ENCODE assay signal across 1 cellular context in genomic region chr6:154510144-154510905, GRCh38.
A peak's percentile ranks its signal among the peaks of the same experiment; 100 is the strongest.
TF ChIP-seq lines count a peak whose summit lies in the region.

Gene CNKSR3, minus strand, starts transcription at chr6:154510685. Its CDS starts 571 bp downstream, at chr6:154510114.

TF ChIP-seq in K562, 482 proteins besides CTCF, POLR2A, EP300 and RAD21 (continues in another document):
- TF ChIP-seq ZBTB11 (CRISPR knock-in tag; IDR thresholded peaks at IDR 0.05) (0 out of 6 replicates have a peak, but pooled peaks of 1 of the 3 experiments have one; percentile 10), BCL6 (CRISPR knock-in tag; IDR thresholded peaks at IDR 0.05) (no peak), CBX2 (IDR thresholded peaks at IDR 0.05; ENCODE audit: insufficient read depth, low read length, poor library complexity, severe bottlenecking) (no peak), HDAC1 (IDR thresholded peaks at IDR 0.05) (peak in 1 of 2 experiments; percentile 84; a peak in 2 of 4 replicates), SP2 (IDR thresholded peaks at IDR 0.05; ENCODE audit: extremely low read depth, low read depth, low read length, poor library complexity, severe bottlenecking) (no peak), NR2C2 (CRISPR knock-in tag; IDR thresholded peaks at IDR 0.05) (peak; percentile 63; the same call in 1 of the 2 replicates), NR2C2 (tag; IDR thresholded peaks at IDR 0.05) (no peak), TAF1 (IDR thresholded peaks at IDR 0.05; ENCODE audit: control insufficient read depth, extremely low read depth, insufficient read depth, low read length, severe bottlenecking) (peak; percentile 90), FOXM1 (IDR thresholded peaks at IDR 0.05; ENCODE audit: low read depth) (no peak; the same call in 1 of the 2 replicates), FOXM1 (CRISPR knock-in tag; IDR thresholded peaks at IDR 0.05; ENCODE audit: low read depth) (0 out of 2 replicates have a peak, but pooled peaks have one; percentile 66), EHMT2 (IDR thresholded peaks at IDR 0.05) (no peak), LCOR (CRISPR knock-in tag; IDR thresholded peaks at IDR 0.05) (peak; percentile 47; the same call in 1 of the 2 replicates), GATAD2A (IDR thresholded peaks at IDR 0.05) (peak; percentile 62; the same call in 1 of the 2 replicates), HCFC1 (IDR thresholded peaks at IDR 0.05; ENCODE audit: low read depth, low read length) (0 out of 2 replicates have a peak, but pooled peaks have one; percentile 10), BHLHE40 (IDR thresholded peaks at IDR 0.05; ENCODE audit: low read length) (peak; percentile 89), TEAD1 (CRISPR knock-in tag; IDR thresholded peaks at IDR 0.05) (peak in 1 of 2 experiments; percentile 30; a peak in 1 of 4 replicates), SUPT5H (IDR thresholded peaks at IDR 0.05) (peak; percentile 61; the same call in 1 of the 2 replicates), CHD1 (IDR thresholded peaks at IDR 0.05; ENCODE audit: low read length) (peak; percentile 1), NCOR1 (IDR thresholded peaks at IDR 0.05) (0 out of 2 replicates have a peak, but pooled peaks have one; percentile 21), ZC3H8 (IDR thresholded peaks at IDR 0.05) (no peak), CREM (IDR thresholded peaks at IDR 0.05; ENCODE audit: low read depth) (peak; percentile 25; the same call in 1 of the 2 replicates), DACH1 (IDR thresholded peaks at IDR 0.05; ENCODE audit: partially characterized antibody) (peak; percentile 52), GTF2F1 (IDR thresholded peaks at IDR 0.05; ENCODE audit: low read depth, low read length) (0 out of 2 replicates have a peak, but pooled peaks have one; percentile 56), SMARCA4 (IDR thresholded peaks at IDR 0.05) (0 out of 2 replicates have a peak, but pooled peaks have one; percentile 10), TAF9B (IDR thresholded peaks at IDR 0.05; ENCODE audit: partially characterized antibody) (peak; percentile 54), RBM34 (IDR thresholded peaks at IDR 0.05; ENCODE audit: borderline replicate concordance, insufficient read depth, low read length) (peak; percentile 81; the same call in 1 of the 2 replicates), E2F6 (IDR thresholded peaks at IDR 0.05; ENCODE audit: borderline replicate concordance in 1 of 2, extremely low read depth in 1 of 2, insufficient read depth in 1 of 2, insufficient read length in 1 of 2, low read depth in 1 of 2, low read length in 1 of 2, poor library complexity in 1 of 2, severe bottlenecking in 1 of 2) (peak in 1 of 2 experiments; percentile 71), RB1 (IDR thresholded peaks at IDR 0.05; ENCODE audit: low read depth) (peak; percentile 60; the same call in 1 of the 2 replicates), JUNB (CRISPR knock-in tag; conservative IDR thresholded peaks at IDR 0.05) (no peak), ZNF184 (CRISPR knock-in tag; IDR thresholded peaks at IDR 0.05) (no peak), ZNF232 (CRISPR knock-in tag; IDR thresholded peaks at IDR 0.05) (0 out of 2 replicates have a peak, but pooled peaks have one; percentile 59), ZNF583 (CRISPR knock-in tag; IDR thresholded peaks at IDR 0.05) (0 out of 2 replicates have a peak, but pooled peaks have one; percentile 32), NONO (IDR thresholded peaks at IDR 0.05; ENCODE audit: low read depth in 2 of 2, low read length in 1 of 2) (peak; percentile 14 to 76; a peak in 2 of 4 replicates), U2AF1 (optimal IDR thresholded peaks at IDR 0.05; ENCODE audit: low read depth, low read length) (peak; percentile 92), SAP30 (IDR thresholded peaks at IDR 0.05; ENCODE audit: borderline replicate concordance, insufficient read depth, low read depth, low read length, poor library complexity, severe bottlenecking) (peak; percentile 86), ATF6 (CRISPR knock-in tag; IDR thresholded peaks at IDR 0.05) (no peak; the same call in 1 of the 2 replicates), CBFA2T3 (IDR thresholded peaks at IDR 0.05) (peak; percentile 22), HDAC6 (IDR thresholded peaks at IDR 0.05; ENCODE audit: low read depth, low read length) (peak; percentile 76; the same call in 1 of the 2 replicates), ZNF766 (CRISPR knock-in tag; conservative IDR thresholded peaks at IDR 0.05) (no peak), POLR2AphosphoS5 (IDR thresholded peaks at IDR 0.05; ENCODE audit: control insufficient read depth, insufficient read depth, low read depth, low read length) (peak; percentile 67; the same call in 1 of the 2 replicates), BCOR (IDR thresholded peaks at IDR 0.05) (0 out of 2 replicates have a peak, but pooled peaks have one; percentile 6), FOXJ2 (tag; IDR thresholded peaks at IDR 0.05) (no peak), HLTF (IDR thresholded peaks at IDR 0.05) (no peak), LEF1 (IDR thresholded peaks at IDR 0.05) (peak; percentile 30; the same call in 1 of the 2 replicates), ZNF586 (CRISPR knock-in tag; conservative IDR thresholded peaks at IDR 0.05) (no peak), ZNF589 (CRISPR knock-in tag; IDR thresholded peaks at IDR 0.05; ENCODE audit: low read depth) (no peak), SIN3A (IDR thresholded peaks at IDR 0.05; ENCODE audit: borderline replicate concordance in 2 of 2, control insufficient read depth in 1 of 2, low read depth in 2 of 2, low read length in 2 of 2) (peak; percentile 56 to 85; a peak in 3 of 4 replicates), EP400 (IDR thresholded peaks at IDR 0.05) (peak; percentile 44; the same call in 1 of the 2 replicates), DMBX1 (CRISPR knock-in tag; IDR thresholded peaks at IDR 0.05; ENCODE audit: borderline replicate concordance) (no peak), ZFX (CRISPR knock-in tag; IDR thresholded peaks at IDR 0.05) (peak; percentile 69; the same call in 1 of the 2 replicates), SOX6 (IDR thresholded peaks at IDR 0.05) (0 out of 2 replicates have a peak, but pooled peaks have one; percentile 9), CXXC5 (CRISPR knock-in tag; IDR thresholded peaks at IDR 0.05) (peak; percentile 42), RCOR1 (IDR thresholded peaks at IDR 0.05; ENCODE audit: borderline replicate concordance in 1 of 2, low read depth in 2 of 2, low read length in 2 of 2) (peak in 1 of 2 experiments; percentile 35; a peak in 1 of 4 replicates), POLR2G (IDR thresholded peaks at IDR 0.05; ENCODE audit: low read depth, low read length) (peak; percentile 95)
- TF ChIP-seq, protein P1, sequence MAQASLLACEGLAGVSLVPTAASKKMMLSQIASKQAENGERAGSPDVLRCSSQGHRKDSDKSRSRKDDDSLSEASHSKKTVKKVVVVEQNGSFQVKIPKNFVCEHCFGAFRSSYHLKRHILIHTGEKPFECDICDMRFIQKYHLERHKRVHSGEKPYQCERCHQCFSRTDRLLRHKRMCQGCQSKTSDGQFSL (CRISPR knock-in tag; IDR thresholded peaks at IDR 0.05), result peak; percentile 52; the same call in 1 of the 2 replicates
- TF ChIP-seq, protein P1 (tag; IDR thresholded peaks at IDR 0.05), result no peak
- TF ChIP-seq, protein P2, sequence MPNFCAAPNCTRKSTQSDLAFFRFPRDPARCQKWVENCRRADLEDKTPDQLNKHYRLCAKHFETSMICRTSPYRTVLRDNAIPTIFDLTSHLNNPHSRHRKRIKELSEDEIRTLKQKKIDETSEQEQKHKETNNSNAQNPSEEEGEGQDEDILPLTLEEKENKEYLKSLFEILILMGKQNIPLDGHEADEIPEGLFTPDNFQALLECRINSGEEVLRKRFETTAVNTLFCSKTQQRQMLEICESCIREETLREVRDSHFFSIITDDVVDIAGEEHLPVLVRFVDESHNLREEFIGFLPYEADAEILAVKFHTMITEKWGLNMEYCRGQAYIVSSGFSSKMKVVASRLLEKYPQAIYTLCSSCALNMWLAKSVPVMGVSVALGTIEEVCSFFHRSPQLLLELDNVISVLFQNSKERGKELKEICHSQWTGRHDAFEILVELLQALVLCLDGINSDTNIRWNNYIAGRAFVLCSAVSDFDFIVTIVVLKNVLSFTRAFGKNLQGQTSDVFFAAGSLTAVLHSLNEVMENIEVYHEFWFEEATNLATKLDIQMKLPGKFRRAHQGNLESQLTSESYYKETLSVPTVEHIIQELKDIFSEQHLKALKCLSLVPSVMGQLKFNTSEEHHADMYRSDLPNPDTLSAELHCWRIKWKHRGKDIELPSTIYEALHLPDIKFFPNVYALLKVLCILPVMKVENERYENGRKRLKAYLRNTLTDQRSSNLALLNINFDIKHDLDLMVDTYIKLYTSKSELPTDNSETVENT (CRISPR knock-in tag; IDR thresholded peaks at IDR 0.05), result peak; percentile 5; the same call in 1 of the 2 replicates
- TF ChIP-seq, protein P3, sequence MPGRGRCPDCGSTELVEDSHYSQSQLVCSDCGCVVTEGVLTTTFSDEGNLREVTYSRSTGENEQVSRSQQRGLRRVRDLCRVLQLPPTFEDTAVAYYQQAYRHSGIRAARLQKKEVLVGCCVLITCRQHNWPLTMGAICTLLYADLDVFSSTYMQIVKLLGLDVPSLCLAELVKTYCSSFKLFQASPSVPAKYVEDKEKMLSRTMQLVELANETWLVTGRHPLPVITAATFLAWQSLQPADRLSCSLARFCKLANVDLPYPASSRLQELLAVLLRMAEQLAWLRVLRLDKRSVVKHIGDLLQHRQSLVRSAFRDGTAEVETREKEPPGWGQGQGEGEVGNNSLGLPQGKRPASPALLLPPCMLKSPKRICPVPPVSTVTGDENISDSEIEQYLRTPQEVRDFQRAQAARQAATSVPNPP (IDR thresholded peaks at IDR 0.05; ENCODE audit: borderline replicate concordance, insufficient read depth, insufficient read length), result no peak
- TF ChIP-seq, protein P4, sequence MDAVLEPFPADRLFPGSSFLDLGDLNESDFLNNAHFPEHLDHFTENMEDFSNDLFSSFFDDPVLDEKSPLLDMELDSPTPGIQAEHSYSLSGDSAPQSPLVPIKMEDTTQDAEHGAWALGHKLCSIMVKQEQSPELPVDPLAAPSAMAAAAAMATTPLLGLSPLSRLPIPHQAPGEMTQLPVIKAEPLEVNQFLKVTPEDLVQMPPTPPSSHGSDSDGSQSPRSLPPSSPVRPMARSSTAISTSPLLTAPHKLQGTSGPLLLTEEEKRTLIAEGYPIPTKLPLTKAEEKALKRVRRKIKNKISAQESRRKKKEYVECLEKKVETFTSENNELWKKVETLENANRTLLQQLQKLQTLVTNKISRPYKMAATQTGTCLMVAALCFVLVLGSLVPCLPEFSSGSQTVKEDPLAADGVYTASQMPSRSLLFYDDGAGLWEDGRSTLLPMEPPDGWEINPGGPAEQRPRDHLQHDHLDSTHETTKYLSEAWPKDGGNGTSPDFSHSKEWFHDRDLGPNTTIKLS (IDR thresholded peaks at IDR 0.05; ENCODE audit: borderline replicate concordance, low read depth), result 0 out of 2 replicates have a peak, but pooled peaks have one; percentile 17
- TF ChIP-seq, protein P5, sequence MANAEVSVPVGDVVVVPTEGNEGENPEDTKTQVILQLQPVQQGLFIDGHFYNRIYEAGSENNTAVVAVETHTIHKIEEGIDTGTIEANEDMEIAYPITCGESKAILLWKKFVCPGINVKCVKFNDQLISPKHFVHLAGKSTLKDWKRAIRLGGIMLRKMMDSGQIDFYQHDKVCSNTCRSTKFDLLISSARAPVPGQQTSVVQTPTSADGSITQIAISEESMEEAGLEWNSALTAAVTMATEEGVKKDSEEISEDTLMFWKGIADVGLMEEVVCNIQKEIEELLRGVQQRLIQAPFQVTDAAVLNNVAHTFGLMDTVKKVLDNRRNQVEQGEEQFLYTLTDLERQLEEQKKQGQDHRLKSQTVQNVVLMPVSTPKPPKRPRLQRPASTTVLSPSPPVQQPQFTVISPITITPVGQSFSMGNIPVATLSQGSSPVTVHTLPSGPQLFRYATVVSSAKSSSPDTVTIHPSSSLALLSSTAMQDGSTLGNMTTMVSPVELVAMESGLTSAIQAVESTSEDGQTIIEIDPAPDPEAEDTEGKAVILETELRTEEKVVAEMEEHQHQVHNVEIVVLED (CRISPR knock-in tag; IDR thresholded peaks at IDR 0.05), result 0 out of 2 replicates have a peak, but pooled peaks have one; percentile 25
